Comparison of ENCODE assay signal across 1 cellular context in the genomic region with DNA sequence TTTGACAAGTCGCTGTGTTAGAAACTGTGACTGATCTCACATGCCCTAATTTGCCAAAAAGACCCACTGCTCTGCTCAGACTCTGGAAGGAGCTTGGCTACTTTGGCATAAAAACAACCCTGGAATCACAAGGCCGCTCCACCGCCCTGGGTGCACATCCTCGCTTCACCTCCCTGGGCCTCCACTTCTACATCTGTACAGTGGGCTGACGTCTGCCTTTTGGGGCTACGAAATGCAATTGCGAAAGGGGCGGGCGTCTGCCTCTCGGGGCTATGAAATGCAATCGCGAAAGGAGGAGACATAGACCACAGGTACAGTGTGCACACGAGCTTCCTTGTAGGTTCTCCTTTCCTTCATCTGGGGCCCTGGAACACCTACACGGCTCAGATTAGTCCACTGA.
TF ChIP-seq lines count a peak whose summit lies in the region.

No MANE protein-coding gene starts in this region.

TF ChIP-seq in SK-N-SH, 30 proteins besides CTCF, POLR2A, EP300 and RAD21 (continued from another document):
- TF ChIP-seq, protein P1, sequence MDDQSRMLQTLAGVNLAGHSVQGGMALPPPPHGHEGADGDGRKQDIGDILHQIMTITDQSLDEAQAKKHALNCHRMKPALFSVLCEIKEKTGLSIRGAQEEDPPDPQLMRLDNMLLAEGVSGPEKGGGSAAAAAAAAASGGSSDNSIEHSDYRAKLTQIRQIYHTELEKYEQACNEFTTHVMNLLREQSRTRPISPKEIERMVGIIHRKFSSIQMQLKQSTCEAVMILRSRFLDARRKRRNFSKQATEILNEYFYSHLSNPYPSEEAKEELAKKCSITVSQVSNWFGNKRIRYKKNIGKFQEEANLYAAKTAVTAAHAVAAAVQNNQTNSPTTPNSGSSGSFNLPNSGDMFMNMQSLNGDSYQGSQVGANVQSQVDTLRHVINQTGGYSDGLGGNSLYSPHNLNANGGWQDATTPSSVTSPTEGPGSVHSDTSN (IDR thresholded peaks at IDR 0.05) = no peak
- no peak for TF ChIP-seq GABPA (IDR thresholded peaks at IDR 0.05; ENCODE audit: low read depth)
- no peak for TF ChIP-seq SIN3A (IDR thresholded peaks at IDR 0.05; ENCODE audit: borderline replicate concordance, low read depth, low read length)
- TF ChIP-seq, protein P2, sequence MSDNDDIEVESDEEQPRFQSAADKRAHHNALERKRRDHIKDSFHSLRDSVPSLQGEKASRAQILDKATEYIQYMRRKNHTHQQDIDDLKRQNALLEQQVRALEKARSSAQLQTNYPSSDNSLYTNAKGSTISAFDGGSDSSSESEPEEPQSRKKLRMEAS (IDR thresholded peaks at IDR 0.05; ENCODE audit: low read depth) = no peak
- TF ChIP-seq POLR2AphosphoS5 (IDR thresholded peaks at IDR 0.05; ENCODE audit: low read depth, low read length) = no peak
- TF ChIP-seq FOXM1 (IDR thresholded peaks at IDR 0.05; ENCODE audit: low read depth) = no peak
